In the genomic region with DNA sequence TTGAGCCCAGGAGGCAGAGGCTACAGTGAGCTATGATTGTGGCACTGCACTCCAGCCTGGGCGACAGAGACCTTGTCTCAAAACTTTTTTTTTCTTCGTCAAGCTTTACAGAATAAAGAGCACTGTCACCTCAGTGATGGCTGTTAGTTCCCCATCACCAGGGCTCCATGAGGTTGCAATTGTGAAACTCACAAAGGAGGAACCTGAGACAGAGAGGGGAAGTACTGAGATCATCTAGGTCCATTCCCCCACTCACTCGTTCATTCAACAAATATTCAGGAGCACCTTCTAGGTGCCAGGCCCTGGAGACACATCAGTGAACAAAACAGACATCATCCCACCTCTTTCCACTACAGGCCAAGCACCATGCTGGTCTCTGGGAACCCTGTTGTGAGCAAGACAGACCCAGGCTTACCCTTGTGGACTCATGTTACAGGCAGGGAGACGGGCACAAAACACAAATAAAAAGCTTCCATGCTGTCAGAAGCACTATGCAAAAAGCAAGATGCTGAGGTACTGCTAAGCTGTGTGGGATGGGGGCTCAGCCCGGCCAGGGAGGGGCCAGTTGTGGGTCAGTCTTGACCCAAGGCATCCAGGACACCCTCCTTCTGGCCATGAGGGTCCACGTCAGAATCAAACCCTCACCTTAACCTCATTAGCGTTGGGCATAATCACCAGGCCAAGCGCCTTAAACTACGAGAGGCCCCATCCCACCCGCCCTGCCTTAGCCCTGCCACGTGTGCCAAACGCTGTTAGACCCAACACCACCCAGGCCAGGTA, we compare ENCODE assay signal across 9 cellular contexts. TPM values are rescaled to one million over a fixed set of nuclear protein-coding genes. Genes with fewer than 3 reads are reported as not detected.
DNase-seq lines count a peak whose midpoint lies in the region; ATAC-seq and TF ChIP-seq lines count a peak whose summit lies in the region.
"Had no signal": no experiment of that assay in that cellular context is flagged by ENCODE, and none has a peak within 500 bp of the region (broad histone marks: within the 10 kb centered on the region; RNA-seq: fewer than 3 reads in every experiment).

No MANE protein-coding gene starts in this region.

- no peaks in the 10 kb centered on the region for H3K9me3 ChIP-seq in testis
- no peaks in the 10 kb centered on the region for H3K9me3 ChIP-seq in Caco-2

- POLR2A ChIA-PET in Caco-2 (lab: Charles Lee), result no interaction called here

- intact Hi-C loops in testis (cut with DNase I; ENCODE audit: low total_unique reads) (no loop called here), Caco-2 (cut with micrococcal nuclease; ENCODE audit: unreplicated experiment) (no loop called here)

- BruUV-seq in Caco-2 (replicated peaks; lab: Mats Ljungman, UMichigan), result no TSS peak

- no peak overlapping the region for H3K27ac ChIP-seq in testis

- CTCF ChIA-PET in Caco-2 (lab: Charles Lee), result no interaction called here

- H3K27me3 Mint-ChIP-seq in Caco-2 (ENCODE audit: insufficient read depth, unreplicated experiment), result no peaks in the 10 kb centered on the region

- H3K4me1 ChIP-seq in testis (no peaks in the 10 kb centered on the region), Caco-2 (peaks cover 7% of the 10 kb centered on the region; the same call in 1 of the 2 replicates)

- H3K4me3 Mint-ChIP-seq in Caco-2 (ENCODE audit: unreplicated experiment), result no peak overlapping the region

- TF ChIP-seq CTCF in GM13976 (IDR thresholded peaks at IDR 0.05; ENCODE audit: borderline replicate concordance, control extremely low read depth, extremely low read depth, insufficient read depth, missing control alignments), result no peak
- no peak for TF ChIP-seq CTCF in choroid plexus epithelial cell (conservative IDR thresholded peaks at IDR 0.05; ENCODE audit: low read depth, low read length)
- no peak for TF ChIP-seq CTCF in testis (IDR thresholded peaks at IDR 0.05)
- TF ChIP-seq CTCF in Caco-2 (IDR thresholded peaks at IDR 0.05; ENCODE audit: insufficient read depth in 1 of 2, low read depth in 1 of 2, low read length in 1 of 2, severe bottlenecking in 1 of 2, unreplicated experiment in 1 of 2), result no peak

- no peak for TF ChIP-seq POLR2A in testis (IDR thresholded peaks at IDR 0.05)

- H3K4me3 ChIP-seq in choroid plexus epithelial cell (ENCODE audit: low read depth, low read length) (no peak overlapping the region), testis (no peak overlapping the region), Caco-2 (ENCODE audit: low read depth, low read length) (no peak overlapping the region)

- DNase-seq in GM13976 (ENCODE audit: low spot score) (peak; percentile 85), choroid plexus epithelial cell (ENCODE audit: low read depth) (peak; percentile 78), NCI-H345 (lab: John Stamatoyannopoulos, UW) (no peak), testis (no peak), Caco-2 (no peak)
- no peak for DNase-seq in stimulated activated CD4-positive, alpha-beta T cell treated with anti-CD3 and anti-CD28 coated beads, Interleukin-2, amount 100 ng/mL, for 24 hours

- no peaks in the 10 kb centered on the region for H3K4me1 Mint-ChIP-seq in Caco-2 (ENCODE audit: low read depth, unreplicated experiment)

- ATAC-seq in GM21447 (IDR thresholded peaks at IDR 0.05; ENCODE audit: unreplicated experiment) (peak; percentile 91), HG03457 (IDR thresholded peaks at IDR 0.05; ENCODE audit: unreplicated experiment) (peak; percentile 65)

- WGBS in testis, 2 donors, result 81 to 88% methylated on average over 12 of the region's 12 CpGs

- in situ Hi-C loops in GM13976 (cut with MboI; ENCODE audit: low sequenced_read_pairs, unreplicated experiment), result no loop called here

- no peaks in the 10 kb centered on the region for H3K9me3 Mint-ChIP-seq in Caco-2 (ENCODE audit: unreplicated experiment)

- H3K36me3 Mint-ChIP-seq in Caco-2 (ENCODE audit: insufficient read depth, unreplicated experiment), result no peaks in the 10 kb centered on the region

- no peak overlapping the region for H3K27ac Mint-ChIP-seq in Caco-2 (ENCODE audit: unreplicated experiment)

- H3K36me3 ChIP-seq in testis (ENCODE audit: low read depth, missing control alignments), result no peaks in the 10 kb centered on the region
- H3K36me3 ChIP-seq in Caco-2 (ENCODE audit: control insufficient read depth, insufficient read depth, low read length), result no peaks in the 10 kb centered on the region

- H3K27me3 ChIP-seq in testis, result no peaks in the 10 kb centered on the region
- no peaks in the 10 kb centered on the region for H3K27me3 ChIP-seq in Caco-2 (replicated peaks; ENCODE audit: control insufficient read depth, insufficient read depth, low read length)

RNA-seq across cellular contexts. Expression of a gene that starts 2.1 kb away (rescaled TPM):
- total RNA-seq in testis (under 1 TPM in 1 of 2 donors, not detected in 1; 0.25 TPM), Caco-2 (2022) (not detected in 2 replicates)
- polyA plus RNA-seq in testis (ENCODE audit: insufficient read depth, low read depth, low replicate concordance), result not detected
- polyA plus RNA-seq: adipose tissue had no signal

RNA-seq across cellular contexts. Expression of a gene that starts 16.7 kb away (rescaled TPM):
- total RNA-seq in testis (1 to 10 TPM; 4.2 to 4.8 TPM), Caco-2 (2022) (not detected in 2 replicates)
- 8.6 TPM for polyA plus RNA-seq in testis (ENCODE audit: insufficient read depth, low read depth, low replicate concordance)
- polyA plus RNA-seq: adipose tissue had no signal

Comparison
In these comparisons a context has a peak if more than half of its experiments do, and no peak if none do; other contexts are left out.
1. DNase-seq: peak in GM13976 (single experiment) and choroid plexus epithelial cell (single experiment); none in stimulated activated CD4-positive, alpha-beta T cell treated with anti-CD3 and anti-CD28 coated beads, Interleukin-2, amount 100 ng/mL, for 24 hours (0 of 2), NCI-H345 (single experiment), testis (single experiment) and Caco-2 (0 of 2).